In genomic region chr5:131509811-131510210, GRCh38 we compare ENCODE assay signal across 23 cellular contexts.
"Had no signal": no experiment of that assay in that cellular context is flagged by ENCODE, and none has a peak within 500 bp of the region (broad histone marks: within the 10 kb centered on the region; RNA-seq: fewer than 3 reads in every experiment).

No MANE protein-coding gene starts in this region.

- H3K4me2 ChIP-seq: smooth muscle cell had no signal

- H3K27me3 ChIP-seq: colonic mucosa, dorsolateral prefrontal cortex, sigmoid colon, testis, vagina had no signal

- DNase-seq: activated CD4-positive, alpha-beta T cell treated with anti-CD3 and anti-CD28 coated beads for 48 hours; activated CD8-positive, alpha-beta memory T cell treated with anti-CD3 and anti-CD28 coated beads, Interleukin-2, amount 10 ng/mL, durations not matched to agents 7 days and 5 days; activated CD8-positive, alpha-beta T cell treated with anti-CD3 and anti-CD28 coated beads for 36 hours; activated effector memory CD4-positive, alpha-beta T cell treated with anti-CD3 and anti-CD28 coated beads, Interleukin-2, amount 50 U/mL, for 16 hours; activated naive CD4-positive, alpha-beta T cell treated with anti-CD3 and anti-CD28 coated beads, Interleukin-2, amount 10 ng/mL, durations not matched to agents 7 days and 5 days; activated T-cell treated with anti-CD3 and anti-CD28 coated beads for 4 hours; amygdala; colonic mucosa; dorsolateral prefrontal cortex; effector memory CD8-positive, alpha-beta T cell; foreskin melanocyte; hippocampal formation; kidney glomerular epithelial cell; mesenchymal stem cell; posterior cingulate gyrus; sigmoid colon; stimulated activated CD4-positive, alpha-beta T cell treated with anti-CD3 and anti-CD28 coated beads, Interleukin-15, amount 100 ng/mL, for 24 hours; stimulated activated naive B cell treated with anti-CD40 and anti-IgM and Interleukin-4, amounts not matched to agents 10 μg/mL and 1 μg/mL and 100 μg/mL, for 72 hours; testis; trophoblast cell had no signal

- H3K9me3 Mint-ChIP-seq: activated CD8-positive, alpha-beta T cell treated with anti-CD3 and anti-CD28 coated beads for 36 hours; activated naive CD4-positive, alpha-beta T cell treated with anti-CD3 and anti-CD28 coated beads, Interleukin-2, amount 10 ng/mL, durations not matched to agents 7 days and 5 days; effector memory CD8-positive, alpha-beta T cell had no signal

- ATAC-seq: activated CD8-positive, alpha-beta memory T cell treated with anti-CD3 and anti-CD28 coated beads, Interleukin-2, amount 10 ng/mL, durations not matched to agents 7 days and 5 days; activated CD8-positive, alpha-beta T cell treated with anti-CD3 and anti-CD28 coated beads for 36 hours; effector memory CD8-positive, alpha-beta T cell; esophagus mucosa; stimulated activated naive B cell treated with anti-CD40 and anti-IgM and Interleukin-4, amounts not matched to agents 10 μg/mL and 1 μg/mL and 100 μg/mL, for 72 hours had no signal

- H3K27me3 Mint-ChIP-seq: activated CD8-positive, alpha-beta memory T cell treated with anti-CD3 and anti-CD28 coated beads, Interleukin-2, amount 10 ng/mL, durations not matched to agents 7 days and 5 days; activated CD8-positive, alpha-beta T cell treated with anti-CD3 and anti-CD28 coated beads for 36 hours; activated naive CD4-positive, alpha-beta T cell treated with anti-CD3 and anti-CD28 coated beads, Interleukin-2, amount 10 ng/mL, durations not matched to agents 7 days and 5 days; effector memory CD8-positive, alpha-beta T cell; stimulated activated naive B cell treated with anti-CD40 and anti-IgM and Interleukin-4, amounts not matched to agents 10 μg/mL and 1 μg/mL and 100 μg/mL, for 72 hours had no signal

- H3K4me3 Mint-ChIP-seq: activated CD8-positive, alpha-beta memory T cell treated with anti-CD3 and anti-CD28 coated beads, Interleukin-2, amount 10 ng/mL, durations not matched to agents 7 days and 5 days; activated CD8-positive, alpha-beta T cell treated with anti-CD3 and anti-CD28 coated beads for 36 hours; activated naive CD4-positive, alpha-beta T cell treated with anti-CD3 and anti-CD28 coated beads, Interleukin-2, amount 10 ng/mL, durations not matched to agents 7 days and 5 days; effector memory CD8-positive, alpha-beta T cell; stimulated activated naive B cell treated with anti-CD40 and anti-IgM and Interleukin-4, amounts not matched to agents 10 μg/mL and 1 μg/mL and 100 μg/mL, for 72 hours had no signal

- H3K36me3 ChIP-seq: colonic mucosa had no signal

- H3K4me3 ChIP-seq: colonic mucosa, dorsolateral prefrontal cortex, sigmoid colon, smooth muscle cell, testis, vagina had no signal

- H3K27ac Mint-ChIP-seq: activated CD8-positive, alpha-beta memory T cell treated with anti-CD3 and anti-CD28 coated beads, Interleukin-2, amount 10 ng/mL, durations not matched to agents 7 days and 5 days; activated CD8-positive, alpha-beta T cell treated with anti-CD3 and anti-CD28 coated beads for 36 hours; activated naive CD4-positive, alpha-beta T cell treated with anti-CD3 and anti-CD28 coated beads, Interleukin-2, amount 10 ng/mL, durations not matched to agents 7 days and 5 days; effector memory CD8-positive, alpha-beta T cell; stimulated activated naive B cell treated with anti-CD40 and anti-IgM and Interleukin-4, amounts not matched to agents 10 μg/mL and 1 μg/mL and 100 μg/mL, for 72 hours had no signal

- H3K9me3 ChIP-seq: colonic mucosa, sigmoid colon, testis, vagina had no signal

- H3K27ac ChIP-seq: colonic mucosa, sigmoid colon, testis, vagina had no signal

- H3K4me1 ChIP-seq: colonic mucosa, sigmoid colon, testis, vagina had no signal
